Comparison of ENCODE assay signal across 11 cellular contexts in the genomic region with DNA sequence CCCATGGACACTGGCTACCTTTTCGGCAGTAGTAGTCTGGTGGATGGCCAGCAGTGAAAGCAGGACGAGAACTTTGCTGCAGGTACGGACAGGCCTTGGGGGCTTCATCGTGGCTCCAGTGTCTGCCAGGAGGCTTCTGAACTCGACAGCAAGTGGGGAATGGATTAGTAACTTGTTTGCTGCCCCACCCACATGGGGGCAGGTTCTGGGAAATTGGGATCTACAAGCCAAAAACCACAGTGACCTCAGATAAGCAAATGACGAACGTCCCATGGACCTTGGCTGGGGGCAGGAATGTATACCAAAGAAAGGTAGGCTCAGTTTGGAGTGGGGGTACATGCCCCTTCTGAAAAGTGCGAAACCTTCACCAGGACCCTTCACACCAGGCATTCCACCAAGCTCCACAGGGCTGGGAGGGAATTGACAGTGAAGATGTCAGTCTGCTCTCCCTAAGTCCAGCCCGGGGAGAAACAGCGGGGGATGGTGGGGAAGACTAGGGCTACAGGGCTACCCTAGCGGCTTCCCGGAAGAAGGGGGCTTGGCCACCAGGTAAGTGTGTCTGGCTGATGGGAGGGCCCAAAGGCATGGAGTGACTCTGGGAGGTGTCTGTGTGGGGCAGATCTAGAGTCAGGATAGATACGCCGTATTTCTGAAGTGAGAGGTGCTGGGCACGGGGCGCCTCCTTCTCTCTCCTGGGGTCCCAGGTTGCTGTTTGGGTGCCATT. TPM values are rescaled to one million over a fixed set of nuclear protein-coding genes. Genes with fewer than 3 reads are reported as not detected.
DNase-seq lines count a peak whose midpoint lies in the region; ATAC-seq and TF ChIP-seq lines count a peak whose summit lies in the region.
"Had no signal": no experiment of that assay in that cellular context is flagged by ENCODE, and none has a peak within 500 bp of the region (broad histone marks: within the 10 kb centered on the region; RNA-seq: fewer than 3 reads in every experiment).

A gene (minus strand): TSS at position 138 of the 724 bp plus-strand sequence. CDS start 30 bp downstream, at position 108.

- no peak for TF ChIP-seq CTCF in PC-3 (conservative IDR thresholded peaks at IDR 0.05; ENCODE audit: low read depth, low read length)
- TF ChIP-seq CTCF in esophagus squamous epithelium (IDR thresholded peaks at IDR 0.05) = no peak

- H3K9me2 ChIP-seq in PC-3 (replicated peaks; ENCODE audit: low read length) = no peaks in the 10 kb centered on the region

- BruUV-seq in PC-3 (replicated peaks; lab: Mats Ljungman, UMichigan) = no TSS peak

- H3K9ac ChIP-seq in PC-3 (ENCODE audit: low read length) = no peak within 1 kb of the TSS
- H3K9ac ChIP-seq: parathyroid adenoma had no signal

- no peaks in the 10 kb centered on the region for H4K20me1 ChIP-seq in PC-3 (ENCODE audit: low read length)

- POLR2A ChIA-PET in PC-3 (lab: Charles Lee; ENCODE audit: unreplicated experiment) = no interaction called here

- no peaks in the 10 kb centered on the region for H3K79me2 ChIP-seq in PC-3 (ENCODE audit: low read length)
- H3K79me2 ChIP-seq: parathyroid adenoma had no signal

- TF ChIP-seq POLR2A in esophagus squamous epithelium (IDR thresholded peaks at IDR 0.05) = no peak

- no peak within 1 kb of the TSS; the same call in 1 of the 2 replicates for H3K4me3 ChIP-seq in PC-3 (ENCODE audit: low read length)
- H3K4me3 ChIP-seq in esophagus squamous epithelium = no peak within 1 kb of the TSS
- H3K4me3 ChIP-seq: GM12878, transverse colon had no signal

- CTCF ChIA-PET in PC-3 (lab: Charles Lee) = interaction anchor here (0.5 kb wide), 1 partner anchor 15 kb away, joined by 3 read pairs; no protein-coding TSS in a partner anchor

- H3K9me3 ChIP-seq in PC-3 (ENCODE audit: low read length) (no peaks in the 10 kb centered on the region), esophagus squamous epithelium (no peaks in the 10 kb centered on the region)
- H3K9me3 ChIP-seq: transverse colon had no signal

- no peaks in the 10 kb centered on the region for H3K36me3 ChIP-seq in PC-3 (ENCODE audit: low read depth, low read length)
- peaks cover 0 to under 1% (median 0%) of the 10 kb centered on the region in 3 donors for H3K36me3 ChIP-seq in esophagus squamous epithelium
- H3K36me3 ChIP-seq: transverse colon had no signal

- no peaks in the 10 kb centered on the region for H3F3A ChIP-seq in PC-3 (ENCODE audit: low read length, unreplicated experiment)

- intact Hi-C loops in PC-3 (cut with micrococcal nuclease) = no loop called here
- intact Hi-C loops in esophagus squamous epithelium (cut with DNase I) = no loop called here
- intact Hi-C loops in sciatic nerve (cut with DNase I) = no loop called here

- peak within 1 kb of the TSS; percentile 62 for H3K4me2 ChIP-seq in PC-3 (ENCODE audit: low read length)

- H3K27ac ChIP-seq in PC-3 (ENCODE audit: low read length) (peak within 1 kb of the TSS; percentile 53), esophagus squamous epithelium (peak within 1 kb of the TSS; percentile 32 to 81 (median 64))
- H3K27ac ChIP-seq: parathyroid adenoma, transverse colon had no signal

- H2AFZ ChIP-seq in PC-3 (ENCODE audit: low read length) = no peak within 1 kb of the TSS
- H2AFZ ChIP-seq: parathyroid adenoma had no signal

- WGBS in esophagus squamous epithelium, 2 donors = 71% methylated on average over 7 to 16 of the region's 16 CpGs

- H3K27me3 ChIP-seq in PC-3 (ENCODE audit: low read length) (no peaks in the 10 kb centered on the region), esophagus squamous epithelium (no peaks in the 10 kb centered on the region)
- H3K27me3 ChIP-seq: transverse colon had no signal

- ATAC-seq in PC-3 (no peak), sciatic nerve (no peak), GM18520 (IDR thresholded peaks at IDR 0.05; ENCODE audit: unreplicated experiment) (no peak)
- ATAC-seq: GM12878 had no signal

- H3K4me1 ChIP-seq in PC-3 (ENCODE audit: insufficient read depth, low read length) (peaks cover 20% of the 10 kb centered on the region), esophagus squamous epithelium (peaks cover 0 to 47% (median 23%) of the 10 kb centered on the region in 3 donors)
- H3K4me1 ChIP-seq: parathyroid adenoma had no signal

- peak; percentile 3 for DNase-seq in COLO668 (lab: John Stamatoyannopoulos, UW; ENCODE audit: unreplicated experiment)
- DNase-seq in PC-3 = peak; percentile 10
- no peak for DNase-seq in esophagus squamous epithelium (lab: John Stamatoyannopoulos, UW)
- no peak for DNase-seq in sciatic nerve (ENCODE audit: low spot score)
- DNase-seq in COR-L47 (lab: John Stamatoyannopoulos, UW) = no peak
- DNase-seq in NCI-H2196 (lab: John Stamatoyannopoulos, UW; ENCODE audit: unreplicated experiment) = no peak
- DNase-seq in activated CD4-positive, CD25-positive, alpha-beta regulatory T cell (lab: John Stamatoyannopoulos, UW) = no peak

RNA-seq across cellular contexts. Expression of the gene that starts here (rescaled TPM):
- total RNA-seq in PC-3 (2014; rRNA removed) (0.80 TPM in 1 of 2 replicates, not detected in the other), esophagus squamous epithelium (1 to 10 TPM in 3 of 4 donors, under 1 TPM in 1; 0.22 to 2.3 (median 1.5) TPM), sciatic nerve (16.3 TPM)

Comparison
In these comparisons a context has a peak if more than half of its experiments do, and no peak if none do; other contexts are left out.
1. Peak in DNase-seq, H3K27ac ChIP-seq and H3K4me2 ChIP-seq in PC-3; RNA of the gene not detected or under 1 TPM.